ENCODE assay signal across 23 cellular contexts in the genomic region with DNA sequence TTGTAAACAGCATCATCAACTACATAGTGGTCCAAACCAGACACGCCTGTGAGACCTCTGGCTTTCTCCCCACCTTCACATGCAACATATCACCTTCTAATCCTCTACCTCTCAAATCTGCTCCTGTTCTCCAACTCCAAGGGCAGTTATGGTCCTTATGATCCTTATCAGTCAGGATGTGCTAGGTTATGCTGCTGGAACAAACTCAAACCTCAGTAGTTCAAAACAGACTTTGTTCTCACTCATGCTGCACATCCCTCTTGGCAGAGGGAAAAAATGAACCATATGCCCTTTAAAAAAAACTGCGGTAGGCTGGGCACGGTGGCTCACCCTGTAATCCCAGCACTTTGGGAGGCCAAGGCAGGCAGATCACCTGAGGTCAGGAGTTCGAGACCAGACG.
"Had no signal": no experiment of that assay in that cellular context is flagged by ENCODE, and none has a peak within 500 bp of the region (broad histone marks: within the 10 kb centered on the region; RNA-seq: fewer than 3 reads in every experiment).

No MANE protein-coding gene starts in this region.

- H3K27me3 ChIP-seq: esophagus squamous epithelium, neural progenitor cell, right atrium auricular region, sigmoid colon, thyroid gland, vagina had no signal

- H3K27ac ChIP-seq: lower lobe of right lung, neural progenitor cell, right atrium auricular region had no signal

- H3K9me3 ChIP-seq: esophagus squamous epithelium, lower lobe of right lung, mucosa of descending colon, prostate gland, right atrium auricular region, sigmoid colon, thyroid gland, vagina had no signal

- H2AFZ ChIP-seq: neural progenitor cell had no signal

- H3K9me3 Mint-ChIP-seq: effector memory CD8-positive, alpha-beta T cell; mesothelial cell of epicardium; naive B cell; natural killer cell treated with Interleukin-12 subunit alpha and Interleukin-12 subunit beta and Interleukin-15 and Interleukin-18, amount 100 ng/mL, for 72 hours; neural progenitor cell; stimulated activated memory B cell treated with anti-CD40 and anti-IgM and Interleukin-4, amounts not matched to agents 10 μg/mL and 1 μg/mL and 100 μg/mL, for 72 hours; stimulated activated naive CD8-positive, alpha-beta T cell treated with anti-CD3 and anti-CD28 coated beads, Interleukin-15, amount 100 ng/mL, for 72 hours had no signal

- DNase-seq: effector memory CD8-positive, alpha-beta T cell; erythroblast; esophagus squamous epithelium; head of caudate nucleus; left ventricle myocardium superior; lower lobe of right lung; mucosa of descending colon; naive B cell; sigmoid colon; stimulated activated CD4-positive, alpha-beta T cell treated with anti-CD3 and anti-CD28 coated beads, Interleukin-4, amount 100 ng/mL, for 4 hours; stimulated activated naive CD8-positive, alpha-beta T cell treated with anti-CD3 and anti-CD28 coated beads, Interleukin-15, amount 100 ng/mL, for 72 hours; thyroid gland had no signal

- H3K9ac ChIP-seq: neural progenitor cell had no signal

- H3K36me3 ChIP-seq: neural progenitor cell, prostate gland had no signal

- H3K4me3 ChIP-seq: coronary artery, esophagus squamous epithelium, lower lobe of right lung, mucosa of descending colon, neural progenitor cell, prostate gland, right atrium auricular region, sigmoid colon, thyroid gland, vagina had no signal

- H3K4me2 ChIP-seq: neural progenitor cell had no signal

- FAIRE-seq: endometrium, frontal cortex, keratinocyte had no signal

- ATAC-seq: effector memory CD8-positive, alpha-beta T cell; left ventricle myocardium superior; lower lobe of right lung; mucosa of descending colon; natural killer cell treated with Interleukin-12 subunit alpha and Interleukin-12 subunit beta and Interleukin-15 and Interleukin-18, amount 100 ng/mL, for 72 hours; stimulated activated memory B cell treated with anti-CD40 and anti-IgM and Interleukin-4, amounts not matched to agents 10 μg/mL and 1 μg/mL and 100 μg/mL, for 72 hours; stimulated activated naive CD8-positive, alpha-beta T cell treated with anti-CD3 and anti-CD28 coated beads, Interleukin-15, amount 100 ng/mL, for 72 hours had no signal

- H3K27me3 Mint-ChIP-seq: effector memory CD8-positive, alpha-beta T cell; naive B cell; natural killer cell treated with Interleukin-12 subunit alpha and Interleukin-12 subunit beta and Interleukin-15 and Interleukin-18, amount 100 ng/mL, for 72 hours; stimulated activated memory B cell treated with anti-CD40 and anti-IgM and Interleukin-4, amounts not matched to agents 10 μg/mL and 1 μg/mL and 100 μg/mL, for 72 hours; stimulated activated naive CD8-positive, alpha-beta T cell treated with anti-CD3 and anti-CD28 coated beads, Interleukin-15, amount 100 ng/mL, for 72 hours had no signal

- H3K27ac Mint-ChIP-seq: mesothelial cell of epicardium; natural killer cell treated with Interleukin-12 subunit alpha and Interleukin-12 subunit beta and Interleukin-15 and Interleukin-18, amount 100 ng/mL, for 72 hours; neural progenitor cell; stimulated activated memory B cell treated with anti-CD40 and anti-IgM and Interleukin-4, amounts not matched to agents 10 μg/mL and 1 μg/mL and 100 μg/mL, for 72 hours; stimulated activated naive CD8-positive, alpha-beta T cell treated with anti-CD3 and anti-CD28 coated beads, Interleukin-15, amount 100 ng/mL, for 72 hours had no signal

- H3K4me1 ChIP-seq: prostate gland had no signal

- H3K4me3 Mint-ChIP-seq: effector memory CD8-positive, alpha-beta T cell; mesothelial cell of epicardium; naive B cell; natural killer cell treated with Interleukin-12 subunit alpha and Interleukin-12 subunit beta and Interleukin-15 and Interleukin-18, amount 100 ng/mL, for 72 hours; neural progenitor cell; stimulated activated memory B cell treated with anti-CD40 and anti-IgM and Interleukin-4, amounts not matched to agents 10 μg/mL and 1 μg/mL and 100 μg/mL, for 72 hours; stimulated activated naive CD8-positive, alpha-beta T cell treated with anti-CD3 and anti-CD28 coated beads, Interleukin-15, amount 100 ng/mL, for 72 hours had no signal
